ENCODE assay signal across 22 cellular contexts in genomic region chr19:34180273-34180672, GRCh38. TPM values are rescaled to one million over a fixed set of nuclear protein-coding genes. Genes with fewer than 3 reads are reported as not detected.
DNase-seq lines count a peak whose midpoint lies in the region; TF ChIP-seq lines count a peak whose summit lies in the region.
"Had no signal": no experiment of that assay in that cellular context is flagged by ENCODE, and none has a peak within 500 bp of the region (broad histone marks: within the 10 kb centered on the region; RNA-seq: fewer than 3 reads in every experiment).

No MANE protein-coding gene starts in this region.

- peak overlapping the region; percentile 64 for H3K27ac ChIP-seq in cardiac muscle cell
- no peak overlapping the region for H3K27ac ChIP-seq in right atrium auricular region
- no peak overlapping the region for H3K27ac ChIP-seq in SU-DHL-6 (ENCODE audit: low read depth, low read length)
- H3K27ac ChIP-seq: breast epithelium, hepatocyte, lower lobe of right lung, right lobe of liver, RWPE1 had no signal

- H3K4me1 ChIP-seq in cardiac muscle cell (ENCODE audit: low read depth) (peaks cover 42% of the 10 kb centered on the region), right atrium auricular region (peaks cover 0 to 92% of the 10 kb centered on the region in 2 donors)

- H4K20me1 ChIP-seq in SU-DHL-6 (ENCODE audit: low read depth, low read length): peaks cover 82% of the 10 kb centered on the region

- DNase-seq in cardiac muscle cell (ENCODE audit: low read depth in 1 of 2, low spot score in 1 of 2): no peak
- DNase-seq in right atrium auricular region (ENCODE audit: low spot score): no peak
- no peak for DNase-seq in mesothelial cell of epicardium (ENCODE audit: low spot score in 2 of 2, unreplicated experiment in 2 of 2)
- DNase-seq in 8988T: no peak
- no peak for DNase-seq in G401 (ENCODE audit: low spot score)
- DNase-seq in foreskin melanocyte: no peak
- DNase-seq: DND-41; islet precursor cell; lower lobe of right lung; NCI-H1417 treated with DMSO at 0.1 percent for 48 hours; NCI-H510A treated with DMSO at 0.1 percent for 48 hours; pancreas; right lobe of liver; stimulated activated CD4-positive, alpha-beta T cell treated with anti-CD3 and anti-CD28 coated beads, Interleukin-15, amount 100 ng/mL, for 24 hours; T1000; testis had no signal

- peaks cover 41% of the 10 kb centered on the region for H3F3A ChIP-seq in SU-DHL-6 (ENCODE audit: insufficient read depth)

- no peak overlapping the region for H3K9ac ChIP-seq in SU-DHL-6 (ENCODE audit: low read length)

- H3K9me3 Mint-ChIP-seq in mesothelial cell of epicardium: no peaks in the 10 kb centered on the region
- H3K9me3 Mint-ChIP-seq: activated T-helper 2 cell treated with anti-CD3 and anti-CD28 coated beads, Interferon-gamma antibody, Interleukin-2, Interleukin-4, amounts not matched to agents 10 μg/mL and 5 μg/mL and 100 μg/mL, durations not matched to agents 14 hours and 24 hours and 36 hours had no signal

- peaks cover 100% of the 10 kb centered on the region for H3K79me2 ChIP-seq in SU-DHL-6 (ENCODE audit: insufficient read depth, low read length)

- H3K36me3 Mint-ChIP-seq in mesothelial cell of epicardium: peaks cover 3% of the 10 kb centered on the region

- in situ Hi-C loops in G401 (cut with HindIII; ENCODE audit: low sequenced_read_pairs): no loop called here

- H2AFZ ChIP-seq in SU-DHL-6 (ENCODE audit: low read depth, low read length, severe bottlenecking): no peak overlapping the region
- H2AFZ ChIP-seq: hepatocyte had no signal

- H3K4me2 ChIP-seq in SU-DHL-6 (ENCODE audit: low read depth, low read length, poor library complexity, severe bottlenecking): peak overlapping the region; percentile 20
- H3K4me2 ChIP-seq: hepatocyte had no signal

- H3K36me3 ChIP-seq in cardiac muscle cell: peaks cover 7% of the 10 kb centered on the region
- H3K36me3 ChIP-seq in right atrium auricular region: no peaks in the 10 kb centered on the region
- H3K36me3 ChIP-seq in SU-DHL-6 (ENCODE audit: low read length): peaks cover 12% of the 10 kb centered on the region
- H3K36me3 ChIP-seq: breast epithelium, lower lobe of right lung, pancreas, right lobe of liver had no signal

- H3K4me1 Mint-ChIP-seq in mesothelial cell of epicardium: peaks cover 69% of the 10 kb centered on the region

- H3K4me3 ChIP-seq in cardiac muscle cell: no peak overlapping the region
- no peak overlapping the region for H3K4me3 ChIP-seq in right atrium auricular region
- H3K4me3 ChIP-seq in SU-DHL-6 (ENCODE audit: insufficient read depth, low read length, poor library complexity, severe bottlenecking): no peak overlapping the region
- H3K4me3 ChIP-seq: breast epithelium, HAP-1, hepatocyte, lower lobe of right lung, pancreas, right lobe of liver, testis had no signal

- H3K4me3 Mint-ChIP-seq in mesothelial cell of epicardium: no peak overlapping the region

- no peaks in the 10 kb centered on the region for H3K27me3 Mint-ChIP-seq in mesothelial cell of epicardium (ENCODE audit: low read depth)

- H3K27ac Mint-ChIP-seq in mesothelial cell of epicardium: peak overlapping the region; percentile 62
- H3K27ac Mint-ChIP-seq: activated T-helper 2 cell treated with anti-CD3 and anti-CD28 coated beads, Interferon-gamma antibody, Interleukin-2, Interleukin-4, amounts not matched to agents 10 μg/mL and 5 μg/mL and 100 μg/mL, durations not matched to agents 14 hours and 24 hours and 36 hours had no signal

- no peaks in the 10 kb centered on the region for H3K9me3 ChIP-seq in cardiac muscle cell (ENCODE audit: low read depth)
- no peaks in the 10 kb centered on the region for H3K9me3 ChIP-seq in right atrium auricular region
- H3K9me3 ChIP-seq in SU-DHL-6 (ENCODE audit: insufficient read depth, low read length): no peaks in the 10 kb centered on the region
- H3K9me3 ChIP-seq: breast epithelium, HAP-1, lower lobe of right lung, pancreas, right lobe of liver, testis had no signal

- H3K27me3 ChIP-seq in cardiac muscle cell (no peaks in the 10 kb centered on the region), right atrium auricular region (no peaks in the 10 kb centered on the region), SU-DHL-6 (ENCODE audit: low read length) (no peaks in the 10 kb centered on the region)
- H3K27me3 ChIP-seq: breast epithelium, hepatocyte, pancreas, right lobe of liver, testis had no signal

- no peaks in the 10 kb centered on the region for H3K9me2 ChIP-seq in SU-DHL-6 (replicated peaks; ENCODE audit: insufficient read depth, low read length)

- no peak for TF ChIP-seq CTCF in cardiac muscle cell (IDR thresholded peaks at IDR 0.05; ENCODE audit: low read depth, low read length)
- no peak for TF ChIP-seq CTCF in right atrium auricular region (IDR thresholded peaks at IDR 0.05)
- TF ChIP-seq CTCF in SU-DHL-6 (IDR thresholded peaks at IDR 0.05; ENCODE audit: insufficient read depth, low read length, poor library complexity, severe bottlenecking): no peak
- TF ChIP-seq CTCF in mesothelial cell of epicardium (IDR thresholded peaks at IDR 0.05; ENCODE audit: unreplicated experiment): no peak

RNA-seq across cellular contexts. Expression of gene LSM14A, which starts 8.0 kb away (rescaled TPM):
- total RNA-seq in cardiac muscle cell: 115 and 203 TPM in 2 replicates
- polyA plus RNA-seq in cardiac muscle cell: 88.5 and 133 TPM in 2 replicates
- 10 to 100 TPM; 60.3 to 80.2 TPM for total RNA-seq in right atrium auricular region
- 153 to 164 TPM (median 155 TPM) in 3 replicates for total RNA-seq in mesothelial cell of epicardium
- total RNA-seq in G401 (2014; rRNA removed; shearing (Covaris generic)): 89.9 and 119 TPM in 2 replicates
